ENCODE assay signal across 18 cellular contexts in genomic region chr18:13178976-13179375, GRCh38. TPM values are rescaled to one million over a fixed set of nuclear protein-coding genes. Genes with fewer than 3 reads are reported as not detected.
DNase-seq lines count a peak whose midpoint lies in the region; ATAC-seq, FAIRE-seq and TF ChIP-seq lines count a peak whose summit lies in the region.
"Had no signal": no experiment of that assay in that cellular context is flagged by ENCODE, and none has a peak within 500 bp of the region (broad histone marks: within the 10 kb centered on the region; RNA-seq: fewer than 3 reads in every experiment).

No MANE protein-coding gene starts in this region.

- ATAC-seq in GM12878: peak; percentile 30
- no peak for ATAC-seq in HG03196 (IDR thresholded peaks at IDR 0.05; ENCODE audit: unreplicated experiment)
- no peak for ATAC-seq in GM21367 (IDR thresholded peaks at IDR 0.05; ENCODE audit: unreplicated experiment)
- ATAC-seq: left ventricle myocardium superior; naive thymus-derived CD8-positive, alpha-beta T cell; stimulated activated memory B cell treated with anti-CD40 and anti-IgM and Interleukin-4, amounts not matched to agents 10 μg/mL and 1 μg/mL and 100 μg/mL, for 72 hours had no signal

- no peak for TF ChIP-seq EP300 in GM12878 (IDR thresholded peaks at IDR 0.05; ENCODE audit: borderline replicate concordance in 1 of 2, control insufficient read depth in 1 of 2, low read depth in 2 of 2, low read length in 2 of 2)

- no peak for TF ChIP-seq RAD21 in GM12878 (IDR thresholded peaks at IDR 0.05; ENCODE audit: insufficient read depth, low read depth, low read length)

- H4K20me1 ChIP-seq in GM12878 (ENCODE audit: control insufficient read depth, insufficient read depth): no peaks in the 10 kb centered on the region

- intact Hi-C loops in GM12878 (cut with micrococcal nuclease; ENCODE audit: unreplicated experiment): no loop called here

- no peak overlapping the region for H3K27ac ChIP-seq in GM12878 (ENCODE audit: control insufficient read depth, insufficient read depth)
- H3K27ac ChIP-seq: body of pancreas, GM23248, SK-N-MC, uterus, WERI-Rb-1 had no signal

- H3K79me2 ChIP-seq in GM12878 (ENCODE audit: control insufficient read depth, insufficient read depth, low read length): no peaks in the 10 kb centered on the region

- TF ChIP-seq CTCF in GM12878 (IDR thresholded peaks at IDR 0.05 in 2 of 3, conservative IDR thresholded peaks at IDR 0.05 in 1 of 3; ENCODE audit: control insufficient read depth in 2 of 3, extremely low read depth in 1 of 3, insufficient read depth in 1 of 3, low read depth in 3 of 3, low read length in 3 of 3): no peak

- no peak overlapping the region for H2AFZ ChIP-seq in GM12878 (ENCODE audit: control insufficient read depth, low read depth, low read length)
- H2AFZ ChIP-seq: GM23248 had no signal

- POLR2A ChIA-PET in GM12878 (lab: Charles Lee): no interaction called here

- H3K4me1 ChIP-seq in GM12878 (ENCODE audit: control insufficient read depth, insufficient read depth, low read length): no peaks in the 10 kb centered on the region
- H3K4me1 ChIP-seq: body of pancreas, uterus had no signal

- in situ Hi-C loops in GM12878 (cut with MboI): no loop called here

- no peak for TF ChIP-seq POLR2A in GM12878 (IDR thresholded peaks at IDR 0.05; ENCODE audit: low read depth, low read length)

- DNase-seq in activated T-cell treated with anti-CD3 and anti-CD28 coated beads for 48 hours (ENCODE audit: low read depth) (peak; percentile 27), M059J (ENCODE audit: low read depth) (peak; percentile 81), GM12878 (ENCODE audit: low read depth, low spot score) (no peak), HK-2 (ENCODE audit: unreplicated experiment) (no peak)
- DNase-seq in activated T-cell treated with anti-CD3 and anti-CD28 coated beads, Interleukin-2, amount 50 U/mL, for 1 hour: no peak
- peak; percentile 54 for DNase-seq in stimulated activated CD8-positive, alpha-beta memory T cell treated with anti-CD3 and anti-CD28 coated beads, Interleukin-4, amount 100 ng/mL, for 48 hours
- DNase-seq: GM23248; left ventricle myocardium superior; naive thymus-derived CD8-positive, alpha-beta T cell; NCI-H1092; NCI-H2171 treated with DMSO at 0.1 percent for 48 hours; uterus; WERI-Rb-1 had no signal

- 50% methylated on average over 4 of the region's 4 CpGs for WGBS in GM12878 (ENCODE audit: insufficient coverage, insufficient replicate concordance, low lambda C conversion rate, missing lambda C conversion rate)

- no peak overlapping the region for H3K9ac ChIP-seq in GM12878 (ENCODE audit: control insufficient read depth, insufficient read depth, low read length)
- H3K9ac ChIP-seq: GM23248 had no signal

- no TSS peak for BruUV-seq in GM12878 (replicated peaks; lab: Mats Ljungman, UMichigan)

- no peak overlapping the region for H3K4me2 ChIP-seq in GM12878 (ENCODE audit: control insufficient read depth, insufficient read depth)

- H3K4me3 ChIP-seq in GM12878: no peak overlapping the region
- H3K4me3 ChIP-seq: body of pancreas, GM23248, SK-N-MC, uterus had no signal

- RAD21 ChIA-PET in GM12878 (lab: Charles Lee; ENCODE audit: unreplicated experiment): interaction anchor here (0.5 to 1.9 kb wide), 2 partner anchors 20 to 40 kb away, joined by 4 to 5 read pairs; no protein-coding TSS in a partner anchor

- no peaks in the 10 kb centered on the region; the same call in 2 of the 3 replicates for H3K9me3 ChIP-seq in GM12878 (replicated peaks; ENCODE audit: control insufficient read depth, insufficient read depth, low read length)
- H3K9me3 ChIP-seq: body of pancreas, uterus had no signal

- no peaks in the 10 kb centered on the region for H3K27me3 ChIP-seq in GM12878 (replicated peaks in 1 of 2; ENCODE audit: control insufficient read depth in 2 of 2, insufficient read depth in 2 of 2, low read length in 1 of 2)
- H3K27me3 ChIP-seq: body of pancreas, uterus had no signal

- FAIRE-seq in GM12878 (lab: Jason Lieb, UNC): peak; percentile 18

- SMC1A ChIA-PET in GM12878 (lab: Charles Lee; ENCODE audit: uncharacterized antibody, unreplicated experiment): interaction anchor here (0.7 to 1.9 kb wide), 3 partner anchors 9 to 380 kb away, joined by 3 to 8 read pairs (median 4); no protein-coding TSS in a partner anchor

- CTCF ChIA-PET in GM12878 (lab: Yijun Ruan, JAX): interaction anchor here (2.6 kb wide), 1 partner anchor 19 kb away, joined by 9 read pairs; no protein-coding TSS in a partner anchor

- H3K36me3 ChIP-seq in GM12878 (ENCODE audit: control insufficient read depth in 2 of 2, insufficient read depth in 2 of 2, low read length in 1 of 2): no peaks in the 10 kb centered on the region
- H3K36me3 ChIP-seq: uterus, WERI-Rb-1 had no signal

TF ChIP-seq in GM12878, 131 proteins besides CTCF, POLR2A, EP300 and RAD21:
- TF ChIP-seq ZNF217 (IDR thresholded peaks at IDR 0.05): no peak

RNA-seq across cellular contexts. Expression of gene LDLRAD4, which starts 39.6 kb away (rescaled TPM):
- total RNA-seq in M059J (2014; rRNA removed; shearing (Covaris generic)): 1.4 and 1.9 TPM in 2 replicates
- 159 and 169 TPM in 2 replicates for total RNA-seq in GM12878 (2013; cell fraction: nucleolus; rRNA removed)
- 12.2 and 15.7 TPM in 2 replicates for total RNA-seq in GM12878 (2014; rRNA removed)
- 9.9 and 11.7 TPM in 2 replicates for total RNA-seq in GM12878 (2014; rRNA removed; fragmentation: Illumina TruSeq; extraction: Trizol)
- total RNA-seq in GM12878 (2021): 11.9 and 12.8 TPM in 2 replicates
- polyA plus RNA-seq in GM12878 (2011; ENCODE audit: low read depth): 12.0 TPM
- 8.9 and 10.6 TPM in 2 replicates for polyA plus RNA-seq in GM12878 (2011; rRNA removed)
- 10.4 and 15.4 TPM in 2 replicates for polyA plus RNA-seq in GM12878 (2011; cell fraction: cytosol; rRNA removed)
- 13.5 and 15.0 TPM in 2 replicates for polyA plus RNA-seq in GM12878 (2011; cell fraction: nucleus; rRNA removed)
- 29.7 and 31.1 TPM in 2 replicates for polyA plus RNA-seq in GM12878 (2012)
- 5.5 and 5.8 TPM in 2 replicates for polyA plus RNA-seq in GM12878 (2014; fragmentation: Illumina TruSeq; extraction: Trizol)
- polyA plus RNA-seq in GM12878 (2014; fragmentation: Nextera tagmentation; extraction: Ambion mirVana): 1 to 10 TPM; 2.7 to 4.0 TPM
- 13.0 and 14.6 TPM in 2 replicates for polyA plus RNA-seq in GM12878 (2014; rRNA removed)
- polyA plus RNA-seq in GM12878 (2016; fragmentation: Nextera tagmentation; extraction: Ambion mirVana): 10 to 100 TPM; 15.5 to 16.8 TPM
- 12.5 and 20.3 TPM in 2 replicates for polyA minus RNA-seq in GM12878 (2011; rRNA and poly(A)+ RNA removed)
- 5.4 and 6.7 TPM in 2 replicates for polyA minus RNA-seq in GM12878 (2011; cell fraction: cytosol; rRNA and poly(A)+ RNA removed)
- 19.0 and 21.2 TPM in 2 replicates for polyA minus RNA-seq in GM12878 (2011; cell fraction: nucleus; rRNA and poly(A)+ RNA removed)
- total RNA-seq: GM23248 had no signal
- polyA plus RNA-seq: GM23248 had no signal

Comparison
In these comparisons a context has a peak if more than half of its experiments do, and no peak if none do; other contexts are left out.
1. DNase-seq: peak in activated T-cell treated with anti-CD3 and anti-CD28 coated beads for 48 hours (single experiment), M059J (single experiment) and stimulated activated CD8-positive, alpha-beta memory T cell treated with anti-CD3 and anti-CD28 coated beads, Interleukin-4, amount 100 ng/mL, for 48 hours (single experiment); none in activated T-cell treated with anti-CD3 and anti-CD28 coated beads, Interleukin-2, amount 50 U/mL, for 1 hour (single experiment), GM12878 (single experiment) and HK-2 (single experiment).